8 cellular contexts compared by ENCODE assay signal in genomic region chr13:99307648-99308339, GRCh38. TPM values are rescaled to one million over a fixed set of nuclear protein-coding genes. Genes with fewer than 3 reads are reported as not detected.
DNase-seq lines count a peak whose midpoint lies in the region; ATAC-seq, FAIRE-seq and TF ChIP-seq lines count a peak whose summit lies in the region.

No MANE protein-coding gene starts in this region.

- peak; percentile 57 for ATAC-seq in CD8-positive, alpha-beta T cell

- H3K27ac ChIP-seq in CD8-positive, alpha-beta T cell (ENCODE audit: low read depth, low read length), result peak overlapping the region; percentile 13
- H3K27ac ChIP-seq in OCI-LY1 (ENCODE audit: low read depth, low read length, poor library complexity, severe bottlenecking), result peak overlapping the region; percentile 85

- TF ChIP-seq POLR2A in H54 (IDR thresholded peaks at IDR 0.05; ENCODE audit: low read depth, low read length), result no peak

- no peak overlapping the region for H3K4me3 ChIP-seq in CD8-positive, alpha-beta T cell (ENCODE audit: low read depth, low read length)
- H3K4me3 ChIP-seq in OCI-LY1 (ENCODE audit: low read depth, low read length, poor library complexity, severe bottlenecking) (peak overlapping the region; percentile 92), kidney epithelial cell (ENCODE audit: low read depth, low read length) (no peak overlapping the region)

- no peak overlapping the region for H2AFZ ChIP-seq in OCI-LY1 (ENCODE audit: low read length)

- H3K36me3 Mint-ChIP-seq in CD8-positive, alpha-beta T cell, result peaks cover 55% of the 10 kb centered on the region
- H3K36me3 Mint-ChIP-seq in activated naive CD8-positive, alpha-beta T cell, result peaks cover 26% of the 10 kb centered on the region

- DNase-seq in CD8-positive, alpha-beta T cell, result peak in 3 of 7 experiments; percentile 38 to 63 (median 50)
- DNase-seq in H54 (ENCODE audit: insufficient read length, low spot score), result peak; percentile 71
- DNase-seq in kidney epithelial cell (ENCODE audit: low read depth), result peak; percentile 74
- peak; percentile 55 for DNase-seq in stimulated activated CD8-positive, alpha-beta memory T cell treated with anti-CD3 and anti-CD28 coated beads, Interleukin-7, amount 100 ng/mL, for 24 hours (ENCODE audit: low read depth)
- no peak for DNase-seq in HT-29 (ENCODE audit: low spot score)
- DNase-seq in NCI-H446 (lab: John Stamatoyannopoulos, UW), result no peak

- no peak for TF ChIP-seq CTCF in CD8-positive, alpha-beta T cell (IDR thresholded peaks at IDR 0.05)
- TF ChIP-seq CTCF in OCI-LY1 (IDR thresholded peaks at IDR 0.05; ENCODE audit: low read length) (no peak), kidney epithelial cell (IDR thresholded peaks at IDR 0.05; ENCODE audit: insufficient read depth, low read length, poor library complexity, severe bottlenecking) (no peak)

- no peaks in the 10 kb centered on the region for H3K27me3 Mint-ChIP-seq in CD8-positive, alpha-beta T cell (ENCODE audit: low read depth)
- H3K27me3 Mint-ChIP-seq in activated naive CD8-positive, alpha-beta T cell, result no peaks in the 10 kb centered on the region

- intact Hi-C loops in CD8-positive, alpha-beta T cell (cut with DNase I, micrococcal nuclease), result loop anchor here in 1 of 2 experiments (2.0 to 5.0 kb wide), 4 partner anchors 15 to 79 kb away; no protein-coding TSS in a partner anchor

- CTCF ChIA-PET in CD8-positive, alpha-beta T cell (lab: Charles Lee), result interaction anchor here (1.3 to 8.3 kb wide), 9 partner anchors 10 to 131 kb away, joined by 3 to 78 read pairs (median 10); no protein-coding TSS in a partner anchor

- no peaks in the 10 kb centered on the region for H3K27me3 ChIP-seq in CD8-positive, alpha-beta T cell (ENCODE audit: insufficient read depth, low read length)
- no peaks in the 10 kb centered on the region for H3K27me3 ChIP-seq in OCI-LY1 (ENCODE audit: insufficient read depth, low read length)
- no peaks in the 10 kb centered on the region for H3K27me3 ChIP-seq in kidney epithelial cell (ENCODE audit: control insufficient read depth, insufficient read depth, low read length)

- peaks cover 67% of the 10 kb centered on the region for H3K4me1 ChIP-seq in CD8-positive, alpha-beta T cell (ENCODE audit: insufficient read depth, low read length)
- peaks cover 75% of the 10 kb centered on the region for H3K4me1 ChIP-seq in OCI-LY1 (ENCODE audit: insufficient read depth, low read length, severe bottlenecking)

- no peaks in the 10 kb centered on the region for H3K36me3 ChIP-seq in CD8-positive, alpha-beta T cell (ENCODE audit: insufficient read depth, low read length)
- peaks cover 42% of the 10 kb centered on the region for H3K36me3 ChIP-seq in OCI-LY1 (ENCODE audit: insufficient read depth, low read length)
- H3K36me3 ChIP-seq in kidney epithelial cell (ENCODE audit: control insufficient read depth, insufficient read depth, low read length), result no peaks in the 10 kb centered on the region

- peak overlapping the region; percentile 93 for H3K4me3 Mint-ChIP-seq in CD8-positive, alpha-beta T cell
- H3K4me3 Mint-ChIP-seq in activated naive CD8-positive, alpha-beta T cell, result peak overlapping the region; percentile 85

- peaks cover 61% of the 10 kb centered on the region for H3K79me2 ChIP-seq in OCI-LY1 (ENCODE audit: insufficient read depth, low read length)

- 0 out of 2 replicates have a peak, but pooled peaks cover 6% of the 10 kb centered on the region for H3F3A ChIP-seq in OCI-LY1 (ENCODE audit: insufficient read depth, low read length)

- H3K4me2 ChIP-seq in OCI-LY1 (ENCODE audit: low read length), result peak overlapping the region; percentile 67

- peak; percentile 99 for FAIRE-seq in H54 (lab: Jason Lieb, UNC)

- H3K9ac ChIP-seq in OCI-LY1 (ENCODE audit: low read length), result peak overlapping the region; percentile 95

- no peaks in the 10 kb centered on the region for H3K9me2 ChIP-seq in OCI-LY1 (ENCODE audit: low read depth, low read length)

- H3K9me3 ChIP-seq in CD8-positive, alpha-beta T cell (ENCODE audit: low read length), result no peaks in the 10 kb centered on the region
- H3K9me3 ChIP-seq in OCI-LY1 (ENCODE audit: low read length), result no peaks in the 10 kb centered on the region

- peaks cover 81% of the 10 kb centered on the region for H3K4me1 Mint-ChIP-seq in CD8-positive, alpha-beta T cell (ENCODE audit: low read depth)
- H3K4me1 Mint-ChIP-seq in activated naive CD8-positive, alpha-beta T cell (ENCODE audit: low read depth), result peaks cover 93% of the 10 kb centered on the region

- no peaks in the 10 kb centered on the region for H3K9me3 Mint-ChIP-seq in CD8-positive, alpha-beta T cell
- H3K9me3 Mint-ChIP-seq in activated naive CD8-positive, alpha-beta T cell (ENCODE audit: low read depth), result no peaks in the 10 kb centered on the region

- POLR2A ChIA-PET in CD8-positive, alpha-beta T cell (lab: Charles Lee), result interaction anchor here (0.6 to 2.8 kb wide), 12 partner anchors 11 to 128 kb away, joined by 3 to 7 read pairs (median 5); no protein-coding TSS in a partner anchor

- peak overlapping the region; percentile 89 for H3K27ac Mint-ChIP-seq in CD8-positive, alpha-beta T cell
- H3K27ac Mint-ChIP-seq in activated naive CD8-positive, alpha-beta T cell, result peak overlapping the region; percentile 95

- H4K20me1 ChIP-seq in OCI-LY1 (ENCODE audit: insufficient read depth, low read length), result no peaks in the 10 kb centered on the region

RNA-seq across cellular contexts. Expression of gene GPR183, which starts 0.6 kb away (rescaled TPM):
- 10 to 100 TPM; 80.2 to 85.5 TPM for total RNA-seq in CD8-positive, alpha-beta T cell
- 0.14 and 0.71 TPM in 2 replicates for total RNA-seq in kidney epithelial cell
- total RNA-seq in HT-29 (2014; rRNA removed; shearing (Covaris generic)), result not detected in 2 replicates

RNA-seq across cellular contexts. Expression of gene GPR18, which starts 49.6 kb away (rescaled TPM):
- total RNA-seq in CD8-positive, alpha-beta T cell, result 10 to 100 TPM; 31.9 to 36.2 TPM
- not detected in 2 replicates for total RNA-seq in kidney epithelial cell
- total RNA-seq in HT-29 (2014; rRNA removed; shearing (Covaris generic)), result not detected in 2 replicates

Comparison
In these comparisons a context has a peak if more than half of its experiments do, and no peak if none do; other contexts are left out.
1. DNase-seq: peak in H54 (single experiment), kidney epithelial cell (single experiment) and stimulated activated CD8-positive, alpha-beta memory T cell treated with anti-CD3 and anti-CD28 coated beads, Interleukin-7, amount 100 ng/mL, for 24 hours (single experiment); none in HT-29 (single experiment) and NCI-H446 (0 of 2).
2. RNA of gene GPR183, which starts 0.6 kb away (total RNA-seq): 80.2 to 85.5 TPM in CD8-positive, alpha-beta T cell; 0.14 to 0.71 TPM in kidney epithelial cell and not detected in HT-29; every median in the first group is over 10 times any median in the second.
3. RNA of gene GPR18, which starts 49.6 kb away (total RNA-seq): 31.9 to 36.2 TPM in CD8-positive, alpha-beta T cell; not detected in kidney epithelial cell and not detected in HT-29; every median in the first group is over 10 times any median in the second.